Comparison of ENCODE assay signal across 25 cellular contexts in the genomic region with DNA sequence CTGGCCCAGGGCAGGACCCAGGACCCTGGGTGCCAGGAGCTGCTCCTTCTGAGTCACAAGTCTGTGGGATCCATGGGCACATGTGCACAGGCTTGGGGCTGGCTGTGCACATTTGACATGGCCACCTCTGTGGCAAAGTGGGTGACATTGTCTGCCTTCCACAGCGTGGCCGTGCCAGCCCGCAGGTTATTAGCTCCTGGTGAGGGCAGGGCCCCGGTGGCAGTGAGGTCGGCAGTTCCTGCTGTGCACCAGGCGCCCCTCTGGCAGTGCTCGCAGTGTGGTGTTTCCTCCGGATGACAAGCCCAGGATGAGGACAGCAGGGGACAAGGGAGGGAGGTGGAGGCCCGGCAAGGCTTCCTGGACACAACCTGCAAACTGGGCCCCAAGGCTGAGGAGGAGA.
"Had no signal": no experiment of that assay in that cellular context is flagged by ENCODE, and none has a peak within 500 bp of the region (broad histone marks: within the 10 kb centered on the region; RNA-seq: fewer than 3 reads in every experiment).

No MANE protein-coding gene starts in this region.

- H3K27ac ChIP-seq: coronary artery, epithelial cell of prostate, esophagus squamous epithelium, gastrocnemius medialis, heart right ventricle, left lung, lower lobe of right lung had no signal

- FAIRE-seq: colon, endometrium, islet of Langerhans, keratinocyte had no signal

- DNase-seq: dermis blood vessel endothelial cell; effector CD8-positive, alpha-beta T cell; effector memory CD8-positive, alpha-beta T cell; endodermal cell; erythroblast; esophagus squamous epithelium; foreskin fibroblast; foreskin melanocyte; gastrocnemius medialis; glutamatergic neuron; heart right ventricle; hippocampal formation; left cardiac atrium; left ventricle myocardium superior; lower lobe of right lung; mesenchymal stem cell; mucosa of descending colon had no signal

- H3K4me3 ChIP-seq: coronary artery, esophagus squamous epithelium, gastrocnemius medialis, heart right ventricle, left lung, lower lobe of right lung, mucosa of descending colon had no signal

- ATAC-seq: effector memory CD8-positive, alpha-beta T cell; esophagus mucosa; heart right ventricle; left cardiac atrium; left lung; left ventricle myocardium superior; lower lobe of right lung; mucosa of descending colon had no signal

- H3K9me3 ChIP-seq: esophagus squamous epithelium, gastrocnemius medialis, lower lobe of right lung, mucosa of descending colon had no signal

- H3K4me1 ChIP-seq: gastrocnemius medialis, left lung, lower lobe of right lung had no signal

- H3K36me3 ChIP-seq: esophagus squamous epithelium, gastrocnemius medialis, heart right ventricle, left lung, lower lobe of right lung had no signal
